ENCODE assay signal across 14 cellular contexts in genomic region chr4:475962-476361, GRCh38.
"Had no signal": no experiment of that assay in that cellular context is flagged by ENCODE, and none has a peak within 500 bp of the region (broad histone marks: within the 10 kb centered on the region; RNA-seq: fewer than 3 reads in every experiment).

No MANE protein-coding gene starts in this region.

- H3K27ac Mint-ChIP-seq: activated T-cell treated with anti-CD3 and anti-CD28 coated beads, Interleukin-2, amount 50 U/mL, for 24 hours; endodermal cell; progenitor cell of endocrine pancreas; stimulated activated memory B cell treated with anti-CD40 and anti-IgM and Interleukin-4, amounts not matched to agents 10 μg/mL and 1 μg/mL and 100 μg/mL, for 72 hours had no signal

- H3K4me3 ChIP-seq: hepatocyte, tibial nerve had no signal

- ATAC-seq: right cardiac atrium; stimulated activated memory B cell treated with anti-CD40 and anti-IgM and Interleukin-4, amounts not matched to agents 10 μg/mL and 1 μg/mL and 100 μg/mL, for 72 hours had no signal

- H3K27me3 ChIP-seq: brain microvascular endothelial cell, hepatocyte, tibial nerve had no signal

- H3K4me2 ChIP-seq: hepatocyte had no signal

- H2AFZ ChIP-seq: hepatocyte had no signal

- H3K36me3 ChIP-seq: brain microvascular endothelial cell had no signal

- H3K4me3 Mint-ChIP-seq: activated T-cell treated with anti-CD3 and anti-CD28 coated beads, Interleukin-2, amount 50 U/mL, for 24 hours; endodermal cell; stimulated activated memory B cell treated with anti-CD40 and anti-IgM and Interleukin-4, amounts not matched to agents 10 μg/mL and 1 μg/mL and 100 μg/mL, for 72 hours had no signal

- H3K27ac ChIP-seq: hepatocyte, tibial nerve, WERI-Rb-1 had no signal

- DNase-seq: activated CD4-positive, alpha-beta T cell treated with anti-CD3 and anti-CD28 coated beads for 48 hours; activated gamma-delta T cell; activated T-cell treated with anti-CD3 and anti-CD28 coated beads, Interleukin-2, amount 50 U/mL, for 24 hours; amygdala; cerebellar nuclear complex; dermis blood vessel endothelial cell; endodermal cell; right cardiac atrium; WERI-Rb-1 had no signal
